ENCODE assay signal across 1 cellular context in the genomic region with DNA sequence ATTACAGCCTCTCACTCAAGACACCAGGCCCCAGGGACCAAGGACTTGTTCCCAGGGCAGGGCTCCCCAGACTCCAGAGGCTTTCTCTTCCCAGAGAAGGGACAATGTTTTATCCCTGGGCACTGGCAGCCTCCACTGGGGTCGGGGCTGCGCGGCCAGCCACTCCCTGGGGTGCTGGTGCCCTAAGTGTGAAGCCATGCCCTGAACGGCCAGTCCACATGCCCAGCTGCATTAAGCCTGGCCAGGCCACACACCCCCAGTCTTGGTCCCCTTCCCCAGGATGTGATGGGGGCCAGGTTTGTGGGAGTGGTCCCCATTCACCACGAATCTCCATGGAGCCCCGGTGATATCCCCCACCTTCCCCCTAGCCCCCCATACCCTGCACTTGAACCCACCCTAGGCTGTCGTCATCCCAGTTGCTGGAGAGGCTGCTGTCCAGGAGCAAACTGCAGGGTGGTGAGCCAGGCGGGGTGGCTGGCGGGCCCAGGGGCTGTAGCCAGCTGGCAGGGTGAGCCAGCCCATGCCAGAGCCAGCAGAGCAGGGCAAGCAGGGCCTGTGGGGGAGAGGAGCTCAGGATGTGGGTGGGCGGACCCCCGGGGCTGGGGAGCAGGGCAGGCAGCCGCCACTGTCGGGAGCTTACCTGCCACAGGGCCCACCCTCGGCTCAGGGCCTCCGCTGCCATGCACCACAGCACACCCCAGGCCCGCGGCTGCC.
TF ChIP-seq lines count a peak whose summit lies in the region.

No MANE protein-coding gene starts in this region.

TF ChIP-seq in A549, 52 proteins besides CTCF, POLR2A, EP300 and RAD21:
- TF ChIP-seq, protein P1, sequence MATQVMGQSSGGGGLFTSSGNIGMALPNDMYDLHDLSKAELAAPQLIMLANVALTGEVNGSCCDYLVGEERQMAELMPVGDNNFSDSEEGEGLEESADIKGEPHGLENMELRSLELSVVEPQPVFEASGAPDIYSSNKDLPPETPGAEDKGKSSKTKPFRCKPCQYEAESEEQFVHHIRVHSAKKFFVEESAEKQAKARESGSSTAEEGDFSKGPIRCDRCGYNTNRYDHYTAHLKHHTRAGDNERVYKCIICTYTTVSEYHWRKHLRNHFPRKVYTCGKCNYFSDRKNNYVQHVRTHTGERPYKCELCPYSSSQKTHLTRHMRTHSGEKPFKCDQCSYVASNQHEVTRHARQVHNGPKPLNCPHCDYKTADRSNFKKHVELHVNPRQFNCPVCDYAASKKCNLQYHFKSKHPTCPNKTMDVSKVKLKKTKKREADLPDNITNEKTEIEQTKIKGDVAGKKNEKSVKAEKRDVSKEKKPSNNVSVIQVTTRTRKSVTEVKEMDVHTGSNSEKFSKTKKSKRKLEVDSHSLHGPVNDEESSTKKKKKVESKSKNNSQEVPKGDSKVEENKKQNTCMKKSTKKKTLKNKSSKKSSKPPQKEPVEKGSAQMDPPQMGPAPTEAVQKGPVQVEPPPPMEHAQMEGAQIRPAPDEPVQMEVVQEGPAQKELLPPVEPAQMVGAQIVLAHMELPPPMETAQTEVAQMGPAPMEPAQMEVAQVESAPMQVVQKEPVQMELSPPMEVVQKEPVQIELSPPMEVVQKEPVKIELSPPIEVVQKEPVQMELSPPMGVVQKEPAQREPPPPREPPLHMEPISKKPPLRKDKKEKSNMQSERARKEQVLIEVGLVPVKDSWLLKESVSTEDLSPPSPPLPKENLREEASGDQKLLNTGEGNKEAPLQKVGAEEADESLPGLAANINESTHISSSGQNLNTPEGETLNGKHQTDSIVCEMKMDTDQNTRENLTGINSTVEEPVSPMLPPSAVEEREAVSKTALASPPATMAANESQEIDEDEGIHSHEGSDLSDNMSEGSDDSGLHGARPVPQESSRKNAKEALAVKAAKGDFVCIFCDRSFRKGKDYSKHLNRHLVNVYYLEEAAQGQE (IDR thresholded peaks at IDR 0.05), result no peak
- TF ChIP-seq ZSCAN20 (CRISPR knock-in tag; IDR thresholded peaks at IDR 0.05) (no peak), MAX (IDR thresholded peaks at IDR 0.05) (no peak), HDAC2 (IDR thresholded peaks at IDR 0.05) (no peak)
- TF ChIP-seq, protein P2, sequence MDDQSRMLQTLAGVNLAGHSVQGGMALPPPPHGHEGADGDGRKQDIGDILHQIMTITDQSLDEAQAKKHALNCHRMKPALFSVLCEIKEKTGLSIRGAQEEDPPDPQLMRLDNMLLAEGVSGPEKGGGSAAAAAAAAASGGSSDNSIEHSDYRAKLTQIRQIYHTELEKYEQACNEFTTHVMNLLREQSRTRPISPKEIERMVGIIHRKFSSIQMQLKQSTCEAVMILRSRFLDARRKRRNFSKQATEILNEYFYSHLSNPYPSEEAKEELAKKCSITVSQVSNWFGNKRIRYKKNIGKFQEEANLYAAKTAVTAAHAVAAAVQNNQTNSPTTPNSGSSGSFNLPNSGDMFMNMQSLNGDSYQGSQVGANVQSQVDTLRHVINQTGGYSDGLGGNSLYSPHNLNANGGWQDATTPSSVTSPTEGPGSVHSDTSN (IDR thresholded peaks at IDR 0.05), result peak; percentile 37; the same call in 1 of the 2 replicates
